In genomic region chr3:49668414-49668797, GRCh38 we compare ENCODE assay signal across 15 cellular contexts. TPM values are rescaled to one million over a fixed set of nuclear protein-coding genes. Genes with fewer than 3 reads are reported as not detected.
DNase-seq lines count a peak whose midpoint lies in the region; ATAC-seq and TF ChIP-seq lines count a peak whose summit lies in the region.
"Had no signal": no experiment of that assay in that cellular context is flagged by ENCODE, and none has a peak within 500 bp of the region (broad histone marks: within the 10 kb centered on the region; RNA-seq: fewer than 3 reads in every experiment).

No MANE protein-coding gene starts in this region.

- no peak overlapping the region for H4K8ac ChIP-seq in IMR-90 (ENCODE audit: low read depth in 2 of 2, low read length in 2 of 2)
- H4K8ac ChIP-seq in mesendoderm (ENCODE audit: low read depth, low read length): no peak overlapping the region

- H3K27me3 Mint-ChIP-seq in activated T-helper 17 cell treated with anti-CD3 and anti-CD28 coated beads, Interleukin-2, amount 50 U/mL, for 72 hours: no peaks in the 10 kb centered on the region

- H2BK120ac ChIP-seq in IMR-90 (ENCODE audit: low read depth, low read length) (no peak overlapping the region), mesendoderm (ENCODE audit: low read depth, low read length) (no peak overlapping the region)

- peaks cover 13% of the 10 kb centered on the region; the same call in 1 of the 2 replicates for H4K20me1 ChIP-seq in BLaER1
- H4K20me1 ChIP-seq in IMR-90 (ENCODE audit: insufficient read depth, low read length): peaks cover 3% of the 10 kb centered on the region; the same call in 1 of the 2 replicates

- TF ChIP-seq RAD21 in IMR-90 (IDR thresholded peaks at IDR 0.05; ENCODE audit: low read length): no peak

- H3K4me3 Mint-ChIP-seq in activated T-helper 17 cell treated with anti-CD3 and anti-CD28 coated beads, Interleukin-2, amount 50 U/mL, for 72 hours: no peak overlapping the region

- H3K4ac ChIP-seq in IMR-90 (ENCODE audit: low read depth, low read length) (no peak overlapping the region), mesendoderm (ENCODE audit: low read depth, low read length) (no peak overlapping the region)

- no peak overlapping the region for H2AK9ac ChIP-seq in IMR-90 (replicated peaks; ENCODE audit: low read depth, low read length, poor library complexity)

- dilution Hi-C loops in IMR-90 (cut with HindIII; ENCODE audit: low sequenced_read_pairs, unreplicated experiment): no loop called here

- in situ Hi-C loops in IMR-90 (cut with MboI; ENCODE audit: low sequenced_read_pairs): no loop called here

- 4% methylated on average over 3 of the region's 5 CpGs; no CpG with 5 or more reads in 1 of the 2 experiments for whole genome bisulfite sequencing in IMR-90 (ENCODE audit: extremely low coverage in 2 of 2, insufficient read length in 1 of 2), 2 experiments
- WGBS in mesendoderm (ENCODE audit: extremely low coverage, insufficient coverage, low lambda C conversion rate): no CpG with 5 or more reads among the region's 5 CpGs

- no peak overlapping the region for H2BK5ac ChIP-seq in IMR-90 (ENCODE audit: low read depth, low read length, poor library complexity, severe bottlenecking)
- no peak overlapping the region for H2BK5ac ChIP-seq in mesendoderm (ENCODE audit: low read length)

- no peak overlapping the region for H3K14ac ChIP-seq in IMR-90 (replicated peaks; ENCODE audit: low read depth, low read length)

- ATAC-seq in IMR-90 (ENCODE audit: low read depth) (peak; percentile 16; the same call in 1 of the 2 replicates), HG02885 (IDR thresholded peaks at IDR 0.05; ENCODE audit: poor library complexity, unreplicated experiment) (no peak)
- no peak for ATAC-seq in activated T-helper 17 cell treated with anti-CD3 and anti-CD28 coated beads, Interleukin-2, amount 50 U/mL, for 72 hours (replicated peaks)

- no peak overlapping the region for H3K23ac ChIP-seq in IMR-90 (ENCODE audit: low read depth, low read length)
- H3K23ac ChIP-seq in mesendoderm (ENCODE audit: low read length): no peak overlapping the region

- H3K36me3 Mint-ChIP-seq in activated T-helper 17 cell treated with anti-CD3 and anti-CD28 coated beads, Interleukin-2, amount 50 U/mL, for 72 hours (ENCODE audit: low read depth): no peaks in the 10 kb centered on the region

- H3K9ac ChIP-seq in BLaER1 (no peak overlapping the region), IMR-90 (ENCODE audit: low read depth, low read length) (no peak overlapping the region), mesendoderm (ENCODE audit: low read length) (no peak overlapping the region)

- DNase-seq in IMR-90 (no peak), mesendoderm (peak; percentile 26), NCI-H524 (lab: John Stamatoyannopoulos, UW) (no peak), NCI-H2081 (lab: John Stamatoyannopoulos, UW) (no peak)
- DNase-seq: activated T-cell treated with anti-CD3 and anti-CD28 coated beads for 4 hours, amniotic stem cell, BE2C, foreskin melanocyte, NCI-H1092, SHP77 treated with DMSO at 0.1 percent for 48 hours had no signal

- peak overlapping the region; percentile 13 for H2AFZ ChIP-seq in IMR-90 (replicated peaks; ENCODE audit: low read length, poor library complexity)

- H3K4me1 Mint-ChIP-seq in activated T-helper 17 cell treated with anti-CD3 and anti-CD28 coated beads, Interleukin-2, amount 50 U/mL, for 72 hours: peaks cover 5% of the 10 kb centered on the region

- no peak overlapping the region for H2AK5ac ChIP-seq in IMR-90 (ENCODE audit: low read depth, low read length)
- H2AK5ac ChIP-seq in mesendoderm (ENCODE audit: low read length): no peak overlapping the region

- no TSS peak for BruUV-seq in IMR-90 (replicated peaks; lab: Mats Ljungman, UMichigan)

- no peak overlapping the region for H2BK15ac ChIP-seq in IMR-90 (ENCODE audit: low read depth, low read length)
- no peak overlapping the region for H2BK15ac ChIP-seq in mesendoderm (replicated peaks; ENCODE audit: low read depth)

- H3K18ac ChIP-seq in IMR-90 (ENCODE audit: low read depth, low read length): no peak overlapping the region
- H3K18ac ChIP-seq in mesendoderm (ENCODE audit: low read length): no peak overlapping the region

- H3K4me1 ChIP-seq in BLaER1 (peaks cover 42% of the 10 kb centered on the region), IMR-90 (ENCODE audit: control insufficient read depth, insufficient read depth, low read length) (peaks cover 6% of the 10 kb centered on the region), mesendoderm (ENCODE audit: control insufficient read depth, low read depth, low read length) (peaks cover 2% of the 10 kb centered on the region)
- H3K4me1 ChIP-seq: BE2C had no signal

- H2BK20ac ChIP-seq in IMR-90 (ENCODE audit: low read depth, low read length): no peak overlapping the region

- H3K4me3 ChIP-seq in BLaER1: no peak overlapping the region
- no peak overlapping the region for H3K4me3 ChIP-seq in IMR-90 (ENCODE audit: insufficient read depth, low read depth, low read length)
- H3K4me3 ChIP-seq in mesendoderm (ENCODE audit: low read length): no peak overlapping the region

- H4K5ac ChIP-seq in IMR-90 (ENCODE audit: low read depth, low read length) (no peak overlapping the region), mesendoderm (ENCODE audit: low read length) (no peak overlapping the region)

- H3K79me1 ChIP-seq in IMR-90 (ENCODE audit: low read depth in 1 of 2, low read length in 2 of 2) (peaks cover 5% of the 10 kb centered on the region in 2 experiments; a peak in 3 of 4 replicates), mesendoderm (ENCODE audit: low read length) (peaks cover 4% of the 10 kb centered on the region)

- H3K9me1 ChIP-seq in IMR-90 (ENCODE audit: insufficient read depth, low read length): peaks cover 5% of the 10 kb centered on the region; the same call in 1 of the 2 replicates

- H3K79me2 ChIP-seq in mesendoderm (ENCODE audit: control insufficient read depth, insufficient read depth, low read length): peaks cover 3% of the 10 kb centered on the region

- TF ChIP-seq CTCF in IMR-90 (conservative IDR thresholded peaks at IDR 0.05; ENCODE audit: low read depth, low read length): no peak

- H3K27ac Mint-ChIP-seq in activated T-helper 17 cell treated with anti-CD3 and anti-CD28 coated beads, Interleukin-2, amount 50 U/mL, for 72 hours: no peak overlapping the region

- H3K27me3 ChIP-seq in BLaER1: no peaks in the 10 kb centered on the region
- H3K27me3 ChIP-seq in IMR-90 (ENCODE audit: control insufficient read depth, insufficient read depth, low read length): peaks cover 9% of the 10 kb centered on the region; the same call in 1 of the 2 replicates
- H3K27me3 ChIP-seq in mesendoderm (ENCODE audit: insufficient read depth, low read length, poor library complexity): no peaks in the 10 kb centered on the region
- H3K27me3 ChIP-seq: BE2C had no signal

- H3K4me2 ChIP-seq in BLaER1 (0 out of 2 replicates have a peak overlapping the region, but pooled peaks have one; percentile 17), IMR-90 (ENCODE audit: low read depth, low read length) (no peak overlapping the region; the same call in 1 of the 2 replicates), mesendoderm (ENCODE audit: low read length) (no peak overlapping the region)

- intact Hi-C loops in IMR-90 (cut with micrococcal nuclease): no loop called here

- no peaks in the 10 kb centered on the region for H3K9me3 Mint-ChIP-seq in activated T-helper 17 cell treated with anti-CD3 and anti-CD28 coated beads, Interleukin-2, amount 50 U/mL, for 72 hours

- H3K56ac ChIP-seq in IMR-90 (ENCODE audit: extremely low read depth, insufficient read depth, low read length) (no peak overlapping the region), mesendoderm (ENCODE audit: low read length) (no peak overlapping the region)

- POLR2A ChIA-PET in IMR-90 (lab: Charles Lee; ENCODE audit: unreplicated experiment): no interaction called here

- no peaks in the 10 kb centered on the region for H3K36me3 ChIP-seq in BLaER1
- no peaks in the 10 kb centered on the region for H3K36me3 ChIP-seq in IMR-90 (ENCODE audit: control insufficient read depth, insufficient read depth, low read length)
- no peaks in the 10 kb centered on the region for H3K36me3 ChIP-seq in mesendoderm (ENCODE audit: control insufficient read depth, insufficient read depth, low read length)
- H3K36me3 ChIP-seq: BE2C had no signal

- no peak for TF ChIP-seq POLR2A in IMR-90 (IDR thresholded peaks at IDR 0.05; ENCODE audit: low read depth, low read length)

- H4K91ac ChIP-seq in IMR-90 (ENCODE audit: insufficient read depth, low read depth, low read length): no peak overlapping the region

- H3K27ac ChIP-seq in BLaER1 (no peak overlapping the region), IMR-90 (ENCODE audit: insufficient read depth, low read length) (no peak overlapping the region), angular gyrus (ENCODE audit: low read depth, low read length) (peak overlapping the region; percentile 75), mesendoderm (ENCODE audit: low read depth, low read length) (no peak overlapping the region)

- H3K9me3 ChIP-seq in BLaER1 (no peaks in the 10 kb centered on the region), IMR-90 (ENCODE audit: control insufficient read depth, insufficient read depth, low read length) (no peaks in the 10 kb centered on the region)
- H3K9me3 ChIP-seq: BE2C had no signal

- CTCF ChIA-PET in IMR-90 (lab: Yijun Ruan, JAX): no interaction called here

RNA-seq across cellular contexts. Expression of gene APEH, which starts 5.7 kb away (rescaled TPM):
- 116 and 142 TPM in 2 replicates for total RNA-seq in IMR-90 (2012; rRNA removed)
- polyA plus RNA-seq in IMR-90 (2012; rRNA removed): 84.3 and 89.2 TPM in 2 replicates
- polyA plus RNA-seq in IMR-90 (2012; cell fraction: cytosol; rRNA removed): 47.3 and 89.1 TPM in 2 replicates
- 86.8 and 174 TPM in 2 replicates for polyA plus RNA-seq in IMR-90 (2012; cell fraction: nucleus; rRNA removed; ENCODE audit: low replicate concordance)
- 77.8 TPM for polyA plus RNA-seq in mesendoderm (2013, experiment 1 of 2)
- 76.2 TPM for polyA plus RNA-seq in mesendoderm (2013, experiment 2 of 2)
- 100 to 1,000 TPM in 1 of 2 donors, 10 to 100 TPM in 1; 88.6 to 184 TPM for total RNA-seq in activated T-helper 17 cell treated with anti-CD3 and anti-CD28 coated beads, Interleukin-2, amount 50 U/mL, for 72 hours

RNA-seq across cellular contexts. Expression of gene MST1, which starts 20.9 kb away (rescaled TPM):
- total RNA-seq in IMR-90 (2012; rRNA removed): 1.1 and 1.3 TPM in 2 replicates
- polyA plus RNA-seq in IMR-90 (2012; rRNA removed): 13.0 and 16.6 TPM in 2 replicates
- polyA plus RNA-seq in IMR-90 (2012; cell fraction: cytosol; rRNA removed): 2.9 and 4.5 TPM in 2 replicates
- 161 and 240 TPM in 2 replicates for polyA plus RNA-seq in IMR-90 (2012; cell fraction: nucleus; rRNA removed; ENCODE audit: low replicate concordance)
- 3.5 TPM for polyA plus RNA-seq in mesendoderm (2013, experiment 1 of 2)
- polyA plus RNA-seq in mesendoderm (2013, experiment 2 of 2): 3.7 TPM
- total RNA-seq in activated T-helper 17 cell treated with anti-CD3 and anti-CD28 coated beads, Interleukin-2, amount 50 U/mL, for 72 hours: 10 to 100 TPM in 1 of 2 donors, 1 to 10 TPM in 1; 8.4 to 28.2 TPM

RNA-seq across cellular contexts. Expression of gene RNF123, which starts 21.0 kb away (rescaled TPM):
- total RNA-seq in IMR-90 (2012; rRNA removed): 10.8 and 13.4 TPM in 2 replicates
- 37.7 and 45.6 TPM in 2 replicates for polyA plus RNA-seq in IMR-90 (2012; rRNA removed)
- polyA plus RNA-seq in IMR-90 (2012; cell fraction: cytosol; rRNA removed): 28.6 and 37.8 TPM in 2 replicates
- polyA plus RNA-seq in IMR-90 (2012; cell fraction: nucleus; rRNA removed; ENCODE audit: low replicate concordance): 86.9 and 207 TPM in 2 replicates
- polyA plus RNA-seq in mesendoderm (2013, experiment 1 of 2): 16.4 TPM
- 14.8 TPM for polyA plus RNA-seq in mesendoderm (2013, experiment 2 of 2)
- total RNA-seq in activated T-helper 17 cell treated with anti-CD3 and anti-CD28 coated beads, Interleukin-2, amount 50 U/mL, for 72 hours: 10 to 100 TPM; 22.8 to 44.5 TPM

RNA-seq across cellular contexts. Expression of gene AMIGO3, which starts 51.1 kb away (rescaled TPM):
- not detected in 2 replicates for total RNA-seq in IMR-90 (2012; rRNA removed)
- polyA plus RNA-seq in IMR-90 (2012; rRNA removed): 1.5 and 2.7 TPM in 2 replicates
- 1.5 TPM in 1 of 2 replicates, not detected in the other for polyA plus RNA-seq in IMR-90 (2012; cell fraction: cytosol; rRNA removed)
- polyA plus RNA-seq in IMR-90 (2012; cell fraction: nucleus; rRNA removed; ENCODE audit: low replicate concordance): 4.6 and 28.0 TPM in 2 replicates
- polyA plus RNA-seq in mesendoderm (2013, experiment 1 of 2): 1.3 TPM
- polyA plus RNA-seq in mesendoderm (2013, experiment 2 of 2): 1.1 TPM
- total RNA-seq in activated T-helper 17 cell treated with anti-CD3 and anti-CD28 coated beads, Interleukin-2, amount 50 U/mL, for 72 hours: under 1 TPM in 1 of 2 donors, not detected in 1; 0.29 TPM
- total RNA-seq: NCI-H460 had no signal

RNA-seq across cellular contexts. Expression of gene GMPPB, which starts 55.3 kb away (rescaled TPM):
- 35.8 and 37.3 TPM in 2 replicates for total RNA-seq in IMR-90 (2012; rRNA removed)
- 27.9 and 29.5 TPM in 2 replicates for polyA plus RNA-seq in IMR-90 (2012; rRNA removed)
- polyA plus RNA-seq in IMR-90 (2012; cell fraction: cytosol; rRNA removed): 20.4 and 33.3 TPM in 2 replicates
- 39.1 and 75.9 TPM in 2 replicates for polyA plus RNA-seq in IMR-90 (2012; cell fraction: nucleus; rRNA removed; ENCODE audit: low replicate concordance)
- 16.1 TPM for polyA plus RNA-seq in mesendoderm (2013, experiment 1 of 2)
- polyA plus RNA-seq in mesendoderm (2013, experiment 2 of 2): 15.8 TPM
- total RNA-seq in activated T-helper 17 cell treated with anti-CD3 and anti-CD28 coated beads, Interleukin-2, amount 50 U/mL, for 72 hours: 10 to 100 TPM; 22.4 to 38.7 TPM
